ENCODE assay signal across 16 cellular contexts in genomic region chr15:28098360-28098765, GRCh38. TPM values are rescaled to one million over a fixed set of nuclear protein-coding genes. Genes with fewer than 3 reads are reported as not detected.
DNase-seq lines count a peak whose midpoint lies in the region; ATAC-seq, FAIRE-seq and TF ChIP-seq lines count a peak whose summit lies in the region.
"Had no signal": no experiment of that assay in that cellular context is flagged by ENCODE, and none has a peak within 500 bp of the region (broad histone marks: within the 10 kb centered on the region; RNA-seq: fewer than 3 reads in every experiment).

No MANE protein-coding gene starts in this region.

- intact Hi-C loops in K562 (cut with micrococcal nuclease), result no loop called here

- no peak overlapping the region for H3K4ac ChIP-seq in H9 (ENCODE audit: low read depth, low read length)

- no peak overlapping the region for H4K91ac ChIP-seq in H9 (ENCODE audit: insufficient read length, low read depth, low read length)

- no peak overlapping the region for H2AK5ac ChIP-seq in H9 (ENCODE audit: insufficient read length, low read length)

- no peaks in the 10 kb centered on the region for H3K79me1 ChIP-seq in H9 (ENCODE audit: insufficient read depth, low read depth, low read length, poor library complexity, severe bottlenecking)

- no peak overlapping the region for H2BK12ac ChIP-seq in H9 (ENCODE audit: insufficient read length, low read depth, low read length)

- H3K4me3 Mint-ChIP-seq in H9 (peak overlapping the region in 1 of 2 experiments; percentile 83; a peak in 3 of 5 replicates), neural crest cell (peak overlapping the region; percentile 65)
- H3K4me3 Mint-ChIP-seq: dendritic cell treated with granulocyte-macrophage colony-stimulating factor and Interleukin-4, amounts not matched to agents 40 ng/mL and 50 ng/mL, for 4 days had no signal

- ATAC-seq in K562 (no peak), HG02642 (IDR thresholded peaks at IDR 0.05; ENCODE audit: poor library complexity, unreplicated experiment) (no peak)
- ATAC-seq: Right ventricle myocardium inferior had no signal

- H3K27ac Mint-ChIP-seq in H9 (no peak overlapping the region), neural crest cell (ENCODE audit: unreplicated experiment) (no peak overlapping the region)
- H3K27ac Mint-ChIP-seq: dendritic cell treated with granulocyte-macrophage colony-stimulating factor and Interleukin-4, amounts not matched to agents 40 ng/mL and 50 ng/mL, for 4 days; stimulated activated naive CD8-positive, alpha-beta T cell treated with anti-CD3 and anti-CD28 coated beads, Interleukin-15, amount 100 ng/mL, for 72 hours had no signal

- H3K4me1 Mint-ChIP-seq in H9, result peaks cover 26 to 28% of the 10 kb centered on the region in 2 experiments
- peaks cover 37% of the 10 kb centered on the region for H3K4me1 Mint-ChIP-seq in neural crest cell

- no peak overlapping the region for H3K14ac ChIP-seq in H9 (ENCODE audit: insufficient read depth, low read length)

- in situ Hi-C loops in K562 (cut with MboI), result no loop called here

- FAIRE-seq in K562 (lab: Jason Lieb, UNC), result no peak
- FAIRE-seq: TTC549 had no signal

- no TSS peak for BruUV-seq in K562 (replicated peaks; lab: Mats Ljungman, UMichigan)

- H2AFZ ChIP-seq in H9 (ENCODE audit: low read length) (no peak overlapping the region), K562 (ENCODE audit: low read depth, low read length) (peak overlapping the region; percentile 97)

- CTCF ChIA-PET in K562 (lab: Yijun Ruan, JAX; ENCODE audit: low intra/inter-chr PET ratio), result no interaction called here

- H4K8ac ChIP-seq in H9 (replicated peaks; ENCODE audit: insufficient read length, low read depth, low read length), result no peak overlapping the region

- H2BK5ac ChIP-seq in H9 (ENCODE audit: insufficient read length, low read length), result no peak overlapping the region

- H3K56ac ChIP-seq in H9 (ENCODE audit: insufficient read length, low read depth, low read length), result no peak overlapping the region

- peaks cover 94% of the 10 kb centered on the region for H3K27me3 Mint-ChIP-seq in H9 (ENCODE audit: low read depth)
- H3K27me3 Mint-ChIP-seq in neural crest cell (ENCODE audit: low read depth), result peaks cover 83% of the 10 kb centered on the region

- peaks cover 17 to 66% (median 46%) of the 10 kb centered on the region in 10 experiments; a peak in 19 of 20 replicates for H3K4me1 ChIP-seq in BLaER1 treated with 17β-estradiol and CSF1 and Interleukin-3, amounts not matched to agents 10 nM and 100 nM
- H3K4me1 ChIP-seq in H9 (ENCODE audit: insufficient read depth, low read length) (no peaks in the 10 kb centered on the region; the same call in 1 of the 2 replicates), K562 (replicated peaks in 1 of 2; ENCODE audit: control insufficient read depth in 2 of 2, insufficient read depth in 2 of 2, low read length in 2 of 2) (peaks cover 18 to 54% of the 10 kb centered on the region in 2 experiments; a peak in 4 of 5 replicates)

- H3K27ac ChIP-seq in BLaER1 treated with 17β-estradiol and CSF1 and Interleukin-3, amounts not matched to agents 10 nM and 100 nM, result no peak overlapping the region
- H3K27ac ChIP-seq in H9 (ENCODE audit: insufficient read length, low read depth, low read length), result no peak overlapping the region
- H3K27ac ChIP-seq in K562 (ENCODE audit: extremely low read depth, low read depth, low read length), result no peak overlapping the region

- H3K36me3 ChIP-seq in BLaER1 treated with 17β-estradiol and CSF1 and Interleukin-3, amounts not matched to agents 10 nM and 100 nM, result no peaks in the 10 kb centered on the region
- no peaks in the 10 kb centered on the region for H3K36me3 ChIP-seq in K562 (ENCODE audit: control insufficient read depth, insufficient read depth, low read length)

- H3K4me2 ChIP-seq in BLaER1 treated with 17β-estradiol and CSF1 and Interleukin-3, amounts not matched to agents 10 nM and 100 nM, result peak overlapping the region; percentile 71 to 100 (median 79); a peak in 21 of 22 replicates
- H3K4me2 ChIP-seq in H9 (ENCODE audit: insufficient read depth, insufficient read length, low read length) (peak overlapping the region; percentile 65), K562 (ENCODE audit: insufficient read depth, low read length) (peak overlapping the region; percentile 90)

- TF ChIP-seq EP300 in K562 (IDR thresholded peaks at IDR 0.05; ENCODE audit: low read length), result no peak

- H3K27me3 ChIP-seq in BLaER1 treated with 17β-estradiol and CSF1 and Interleukin-3, amounts not matched to agents 10 nM and 100 nM, result peaks cover 68 to 91% (median 81%) of the 10 kb centered on the region in 11 experiments
- H3K27me3 ChIP-seq in H9 (ENCODE audit: insufficient read depth, low read length) (peaks cover 58% of the 10 kb centered on the region), K562 (ENCODE audit: control insufficient read depth in 2 of 2, insufficient read depth in 2 of 2, low read length in 2 of 2) (peaks cover 0 to 14% of the 10 kb centered on the region in 2 experiments; a peak in 3 of 5 replicates)

- H3K36me3 Mint-ChIP-seq in H9 (ENCODE audit: insufficient read depth in 1 of 3, low read depth in 3 of 3) (peaks cover 0 to 3% (median 0%) of the 10 kb centered on the region in 3 experiments; a peak in 2 of 7 replicates), neural crest cell (ENCODE audit: low read depth) (no peaks in the 10 kb centered on the region)

- H2BK15ac ChIP-seq in H9 (ENCODE audit: low read depth, low read length), result no peak overlapping the region

- H3K23me2 ChIP-seq in H9 (ENCODE audit: insufficient read length, low read depth, low read length, poor library complexity, severe bottlenecking), result peaks cover 17% of the 10 kb centered on the region

- DNase-seq in H9 (no peak), K562 (ENCODE audit: extremely low read depth in 1 of 4, low spot score in 3 of 4) (no peak), neural crest cell (ENCODE audit: low read depth, low spot score) (no peak), SHP77 treated with DMSO at 0.1 percent for 48 hours (lab: John Stamatoyannopoulos, UW) (no peak), D341Med (ENCODE audit: low spot score) (no peak)
- DNase-seq in stimulated activated CD8-positive, alpha-beta memory T cell treated with anti-CD3 and anti-CD28 coated beads, Interleukin-4, amount 100 ng/mL, for 48 hours, result no peak
- DNase-seq: C1 segment of cervical spinal cord; stimulated activated CD4-positive, alpha-beta T cell treated with anti-CD3 and anti-CD28 coated beads, Interleukin-4, amount 100 ng/mL, for 24 hours had no signal

- peaks cover 0 to 11% (median 5%) of the 10 kb centered on the region in 11 experiments; a peak in 6 of 22 replicates for H3K9me3 ChIP-seq in BLaER1 treated with 17β-estradiol and CSF1 and Interleukin-3, amounts not matched to agents 10 nM and 100 nM (replicated peaks in 1 of 11)
- H3K9me3 ChIP-seq in H9 (ENCODE audit: control insufficient read depth, low read depth, low read length) (no peaks in the 10 kb centered on the region), K562 (replicated peaks; ENCODE audit: control insufficient read depth, insufficient read depth, low read depth, low read length) (no peaks in the 10 kb centered on the region; the same call in 1 of the 2 replicates)

- H2BK20ac ChIP-seq in H9 (ENCODE audit: low read depth, low read length, poor library complexity, severe bottlenecking), result no peak overlapping the region

- TF ChIP-seq CTCF in H9 (conservative IDR thresholded peaks at IDR 0.05), result no peak
- no peak for TF ChIP-seq CTCF in K562 (IDR thresholded peaks at IDR 0.05 in 2 of 3, conservative IDR thresholded peaks at IDR 0.05 in 1 of 3; ENCODE audit: insufficient read depth in 2 of 3, low read depth in 1 of 3, low read length in 3 of 3)
- no peak for TF ChIP-seq CTCF in neural crest cell (conservative IDR thresholded peaks at IDR 0.05)

- no peak overlapping the region for H2BK120ac ChIP-seq in H9 (ENCODE audit: low read depth, low read length, poor library complexity, severe bottlenecking)

- WGBS in H9 (ENCODE audit: extremely low coverage, insufficient read length, low lambda C conversion rate), result no CpG with 5 or more reads among the region's 11 CpGs
- WGBS in K562 (ENCODE audit: insufficient coverage, low coverage, missing lambda C conversion rate), result 58% methylated on average over 11 of the region's 11 CpGs

- TF ChIP-seq POLR2A in K562 (conservative IDR thresholded peaks at IDR 0.05), result no peak

- POLR2A ChIA-PET in K562 (lab: Yijun Ruan, JAX), result interaction anchor here (0.7 to 1.2 kb wide), 2 partner anchors 14 to 604 kb away, joined by 3 read pairs; no protein-coding TSS in a partner anchor

- TF ChIP-seq RAD21 in K562 (CRISPR knock-in tag; conservative IDR thresholded peaks at IDR 0.05 in 1 of 2, IDR thresholded peaks at IDR 0.05 in 1 of 2), result no peak

- H4K20me1 ChIP-seq in BLaER1 treated with 17β-estradiol and CSF1 and Interleukin-3, amounts not matched to agents 10 nM and 100 nM, result peaks cover 0 to 50% (median 36%) of the 10 kb centered on the region in 11 experiments; a peak in 20 of 22 replicates
- H4K20me1 ChIP-seq in H9 (ENCODE audit: control insufficient read depth, insufficient read depth, insufficient read length), result no peaks in the 10 kb centered on the region
- H4K20me1 ChIP-seq in K562 (replicated peaks; ENCODE audit: control insufficient read depth, insufficient read depth, low read length), result no peaks in the 10 kb centered on the region

- no peak overlapping the region for H4K5ac ChIP-seq in H9 (ENCODE audit: insufficient read length, low read depth, low read length)

- no peak overlapping the region for H3K9ac ChIP-seq in BLaER1 treated with 17β-estradiol and CSF1 and Interleukin-3, amounts not matched to agents 10 nM and 100 nM
- H3K9ac ChIP-seq in H9 (ENCODE audit: extremely low read depth, insufficient read length, low read length) (no peak overlapping the region), K562 (ENCODE audit: insufficient read depth in 1 of 2, low read depth in 2 of 2, low read length in 2 of 2) (no peak overlapping the region)

- H3K4me3 ChIP-seq in BLaER1 treated with 17β-estradiol and CSF1 and Interleukin-3, amounts not matched to agents 10 nM and 100 nM, result peak overlapping the region in 1 of 10 experiments; percentile 38; a peak in 3 of 20 replicates
- no peak overlapping the region for H3K4me3 ChIP-seq in K562

- H3K18ac ChIP-seq in H9 (ENCODE audit: insufficient read length, low read depth, low read length), result no peak overlapping the region

- H3K9me3 Mint-ChIP-seq in H9, result peaks cover 6 to 11% of the 10 kb centered on the region in 2 experiments
- no peaks in the 10 kb centered on the region for H3K9me3 Mint-ChIP-seq in neural crest cell
- H3K9me3 Mint-ChIP-seq: dendritic cell treated with granulocyte-macrophage colony-stimulating factor and Interleukin-4, amounts not matched to agents 40 ng/mL and 50 ng/mL, for 4 days; stimulated activated naive CD8-positive, alpha-beta T cell treated with anti-CD3 and anti-CD28 coated beads, Interleukin-15, amount 100 ng/mL, for 72 hours had no signal

- no peak overlapping the region for H3K23ac ChIP-seq in H9 (ENCODE audit: insufficient read length, low read depth, low read length)

- H3K79me2 ChIP-seq in H9 (ENCODE audit: insufficient read depth, low read length) (no peaks in the 10 kb centered on the region), K562 (ENCODE audit: control insufficient read depth, insufficient read depth, low read length) (no peaks in the 10 kb centered on the region)

- H3K9me1 ChIP-seq in K562 (ENCODE audit: control insufficient read depth, insufficient read depth, low read length), result no peaks in the 10 kb centered on the region

- H3T11ph ChIP-seq in H9 (ENCODE audit: low read length), result no peak overlapping the region

RNA-seq across cellular contexts. Expression of gene OCA2, which starts 0.8 kb away (rescaled TPM):
- 0.31 and 0.44 TPM in 2 replicates for total RNA-seq in H9 (2021)
- 1.2 and 2.4 TPM in 2 replicates for total RNA-seq in K562 (2011; cell fraction: chromatin; rRNA removed; ENCODE audit: low replicate concordance)
- 1.5 and 1.6 TPM in 2 replicates for total RNA-seq in K562 (2011; cell fraction: nucleolus; rRNA removed)
- 1.1 and 1.3 TPM in 2 replicates for total RNA-seq in K562 (2011; cell fraction: nucleoplasm; rRNA removed)
- 0.09 and 0.24 TPM in 2 replicates for total RNA-seq in K562 (2014; rRNA removed)
- total RNA-seq in K562 (2014; rRNA removed; fragmentation: Illumina TruSeq; extraction: Trizol), result 0.06 and 0.36 TPM in 2 replicates
- total RNA-seq in K562 (2015; rRNA removed; fragmentation: Illumina TruSeq; extraction: Trizol), result 0.14 and 0.26 TPM in 2 replicates
- 0.47 and 1.5 TPM in 2 replicates for total RNA-seq in K562 (2021)
- polyA plus RNA-seq in K562 (2011; rRNA removed), result 0.59 and 0.61 TPM in 2 replicates
- polyA plus RNA-seq in K562 (2011; cell fraction: cytosol; rRNA removed), result 0.27 and 0.31 TPM in 2 replicates
- polyA plus RNA-seq in K562 (2011; cell fraction: nucleus; rRNA removed), result 1.2 and 1.4 TPM in 2 replicates
- 0.33 and 0.47 TPM in 2 replicates for polyA plus RNA-seq in K562 (2012)
- polyA plus RNA-seq in K562 (2014; fragmentation: Illumina TruSeq; extraction: Trizol), result 0.19 and 0.21 TPM in 2 replicates
- polyA plus RNA-seq in K562 (2014; fragmentation: Nextera tagmentation; extraction: Ambion mirVana), result under 1 TPM in 1 of 2 experiments, not detected in 1; 0.07 TPM
- polyA plus RNA-seq in K562 (2014; rRNA removed), result 0.13 and 0.57 TPM in 2 replicates
- polyA minus RNA-seq in K562 (2011; rRNA and poly(A)+ RNA removed), result 0.42 and 0.63 TPM in 2 replicates
- polyA minus RNA-seq in K562 (2011; cell fraction: cytosol; rRNA and poly(A)+ RNA removed), result not detected in 2 replicates
- 0.67 TPM in 2 replicates for polyA minus RNA-seq in K562 (2011; cell fraction: nucleus; rRNA and poly(A)+ RNA removed)
- 0.11 and 0.19 TPM in 2 replicates for total RNA-seq in neural crest cell
- total RNA-seq: fibroblast of lung, lung microvascular endothelial cell, Right ventricle myocardium inferior had no signal
- polyA plus RNA-seq: fibroblast of lung had no signal
